In genomic region chr2:200406379-200406778, GRCh38 we compare ENCODE assay signal across 8 cellular contexts.
DNase-seq lines count a peak whose midpoint lies in the region; TF ChIP-seq lines count a peak whose summit lies in the region.

No MANE protein-coding gene starts in this region.

- no peak for TF ChIP-seq EP300 in ovary (IDR thresholded peaks at IDR 0.05)

- no peak overlapping the region for H3K4me3 ChIP-seq in fibroblast of villous mesenchyme (ENCODE audit: low read depth, low read length)
- H3K4me3 ChIP-seq in thymus (ENCODE audit: low read length) = no peak overlapping the region
- no peak overlapping the region for H3K4me3 ChIP-seq in ovary

- DNase-seq in activated CD4-positive, alpha-beta T cell treated with anti-CD3 and anti-CD28 coated beads, Interleukin-2, amount 10 ng/mL, durations not matched to agents 24 days and 14 days = no peak
- DNase-seq in activated CD4-positive, alpha-beta T cell treated with anti-CD3 and anti-CD28 coated beads, Interleukin-2, amount 50 U/mL, for 1 hour = no peak
- DNase-seq in NCI-H146 (lab: John Stamatoyannopoulos, UW) (peak; percentile 13), fibroblast of villous mesenchyme (ENCODE audit: low read depth) (peak; percentile 21), Ammon's horn (ENCODE audit: low spot score) (no peak), ovary (no peak), NCI-H82 (lab: John Stamatoyannopoulos, UW) (no peak)

- WGBS in thymus = 92% methylated on average over 2 of the region's 2 CpGs
- 25 to 34% (median 28%) methylated on average over 2 of the region's 2 CpGs for WGBS in ovary, 3 donors

- no peaks in the 10 kb centered on the region for H3K36me3 ChIP-seq in thymus (ENCODE audit: control insufficient read depth, insufficient read depth)
- H3K36me3 ChIP-seq in ovary = no peaks in the 10 kb centered on the region

- H3K27ac ChIP-seq in thymus (ENCODE audit: low read depth) = peak overlapping the region; percentile 42
- no peak overlapping the region for H3K27ac ChIP-seq in ovary

- H3K27me3 Mint-ChIP-seq in activated CD4-positive, alpha-beta T cell treated with anti-CD3 and anti-CD28 coated beads, Interleukin-2, amount 10 ng/mL, durations not matched to agents 24 days and 14 days = no peaks in the 10 kb centered on the region

- intact Hi-C loops in activated CD4-positive, alpha-beta T cell treated with anti-CD3 and anti-CD28 coated beads, Interleukin-2, amount 10 ng/mL, durations not matched to agents 24 days and 14 days (cut with micrococcal nuclease) = loop anchor here (1.0 to 5.0 kb wide), 4 partner anchors 32 to 121 kb away; partner anchors contain the start of genes SGO2 and SPATS2L
- intact Hi-C loops in ovary (cut with DNase I) = no loop called here

- no peak for TF ChIP-seq CTCF in fibroblast of villous mesenchyme (IDR thresholded peaks at IDR 0.05; ENCODE audit: insufficient read depth, low read depth, low read length)
- no peak for TF ChIP-seq CTCF in ovary (IDR thresholded peaks at IDR 0.05)

- peaks cover 29% of the 10 kb centered on the region for H3K36me3 Mint-ChIP-seq in activated CD4-positive, alpha-beta T cell treated with anti-CD3 and anti-CD28 coated beads, Interleukin-2, amount 10 ng/mL, durations not matched to agents 24 days and 14 days (ENCODE audit: low read depth)

- H3K4me3 Mint-ChIP-seq in activated CD4-positive, alpha-beta T cell treated with anti-CD3 and anti-CD28 coated beads, Interleukin-2, amount 10 ng/mL, durations not matched to agents 24 days and 14 days = peak overlapping the region; percentile 45

- peaks cover 4% of the 10 kb centered on the region for H3K9me3 Mint-ChIP-seq in activated CD4-positive, alpha-beta T cell treated with anti-CD3 and anti-CD28 coated beads, Interleukin-2, amount 10 ng/mL, durations not matched to agents 24 days and 14 days

- no peaks in the 10 kb centered on the region for H3K4me1 ChIP-seq in thymus (ENCODE audit: control insufficient read depth, insufficient read depth, low read length)
- peaks cover 6% of the 10 kb centered on the region for H3K4me1 ChIP-seq in ovary (ENCODE audit: insufficient read depth)

- TF ChIP-seq POLR2A in ovary (IDR thresholded peaks at IDR 0.05) = no peak

- peak overlapping the region; percentile 68 for H3K27ac Mint-ChIP-seq in activated CD4-positive, alpha-beta T cell treated with anti-CD3 and anti-CD28 coated beads, Interleukin-2, amount 10 ng/mL, durations not matched to agents 24 days and 14 days

- H3K4me1 Mint-ChIP-seq in activated CD4-positive, alpha-beta T cell treated with anti-CD3 and anti-CD28 coated beads, Interleukin-2, amount 10 ng/mL, durations not matched to agents 24 days and 14 days = peaks cover 48% of the 10 kb centered on the region

- H3K27me3 ChIP-seq in thymus (ENCODE audit: control insufficient read depth, insufficient read depth) (no peaks in the 10 kb centered on the region), ovary (no peaks in the 10 kb centered on the region)

- H3K9me3 ChIP-seq in thymus (ENCODE audit: control insufficient read depth) (no peaks in the 10 kb centered on the region), ovary (no peaks in the 10 kb centered on the region)

Comparison
In these comparisons a context has a peak if more than half of its experiments do, and no peak if none do; other contexts are left out.
1. DNase-seq: peak in NCI-H146 (single experiment) and fibroblast of villous mesenchyme (single experiment); none in activated CD4-positive, alpha-beta T cell treated with anti-CD3 and anti-CD28 coated beads, Interleukin-2, amount 10 ng/mL, durations not matched to agents 24 days and 14 days (single experiment), activated CD4-positive, alpha-beta T cell treated with anti-CD3 and anti-CD28 coated beads, Interleukin-2, amount 50 U/mL, for 1 hour (single experiment), Ammon's horn (single experiment), ovary (0 of 5) and NCI-H82 (single experiment).